ENCODE assay signal across 1 cellular context in genomic region chr7:103113164-103113563, GRCh38.
TF ChIP-seq lines count a peak whose summit lies in the region.

No MANE protein-coding gene starts in this region.

TF ChIP-seq in GM23338, 12 proteins besides CTCF, POLR2A, EP300 and RAD21 (continued from another document):
- TF ChIP-seq, protein P1, sequence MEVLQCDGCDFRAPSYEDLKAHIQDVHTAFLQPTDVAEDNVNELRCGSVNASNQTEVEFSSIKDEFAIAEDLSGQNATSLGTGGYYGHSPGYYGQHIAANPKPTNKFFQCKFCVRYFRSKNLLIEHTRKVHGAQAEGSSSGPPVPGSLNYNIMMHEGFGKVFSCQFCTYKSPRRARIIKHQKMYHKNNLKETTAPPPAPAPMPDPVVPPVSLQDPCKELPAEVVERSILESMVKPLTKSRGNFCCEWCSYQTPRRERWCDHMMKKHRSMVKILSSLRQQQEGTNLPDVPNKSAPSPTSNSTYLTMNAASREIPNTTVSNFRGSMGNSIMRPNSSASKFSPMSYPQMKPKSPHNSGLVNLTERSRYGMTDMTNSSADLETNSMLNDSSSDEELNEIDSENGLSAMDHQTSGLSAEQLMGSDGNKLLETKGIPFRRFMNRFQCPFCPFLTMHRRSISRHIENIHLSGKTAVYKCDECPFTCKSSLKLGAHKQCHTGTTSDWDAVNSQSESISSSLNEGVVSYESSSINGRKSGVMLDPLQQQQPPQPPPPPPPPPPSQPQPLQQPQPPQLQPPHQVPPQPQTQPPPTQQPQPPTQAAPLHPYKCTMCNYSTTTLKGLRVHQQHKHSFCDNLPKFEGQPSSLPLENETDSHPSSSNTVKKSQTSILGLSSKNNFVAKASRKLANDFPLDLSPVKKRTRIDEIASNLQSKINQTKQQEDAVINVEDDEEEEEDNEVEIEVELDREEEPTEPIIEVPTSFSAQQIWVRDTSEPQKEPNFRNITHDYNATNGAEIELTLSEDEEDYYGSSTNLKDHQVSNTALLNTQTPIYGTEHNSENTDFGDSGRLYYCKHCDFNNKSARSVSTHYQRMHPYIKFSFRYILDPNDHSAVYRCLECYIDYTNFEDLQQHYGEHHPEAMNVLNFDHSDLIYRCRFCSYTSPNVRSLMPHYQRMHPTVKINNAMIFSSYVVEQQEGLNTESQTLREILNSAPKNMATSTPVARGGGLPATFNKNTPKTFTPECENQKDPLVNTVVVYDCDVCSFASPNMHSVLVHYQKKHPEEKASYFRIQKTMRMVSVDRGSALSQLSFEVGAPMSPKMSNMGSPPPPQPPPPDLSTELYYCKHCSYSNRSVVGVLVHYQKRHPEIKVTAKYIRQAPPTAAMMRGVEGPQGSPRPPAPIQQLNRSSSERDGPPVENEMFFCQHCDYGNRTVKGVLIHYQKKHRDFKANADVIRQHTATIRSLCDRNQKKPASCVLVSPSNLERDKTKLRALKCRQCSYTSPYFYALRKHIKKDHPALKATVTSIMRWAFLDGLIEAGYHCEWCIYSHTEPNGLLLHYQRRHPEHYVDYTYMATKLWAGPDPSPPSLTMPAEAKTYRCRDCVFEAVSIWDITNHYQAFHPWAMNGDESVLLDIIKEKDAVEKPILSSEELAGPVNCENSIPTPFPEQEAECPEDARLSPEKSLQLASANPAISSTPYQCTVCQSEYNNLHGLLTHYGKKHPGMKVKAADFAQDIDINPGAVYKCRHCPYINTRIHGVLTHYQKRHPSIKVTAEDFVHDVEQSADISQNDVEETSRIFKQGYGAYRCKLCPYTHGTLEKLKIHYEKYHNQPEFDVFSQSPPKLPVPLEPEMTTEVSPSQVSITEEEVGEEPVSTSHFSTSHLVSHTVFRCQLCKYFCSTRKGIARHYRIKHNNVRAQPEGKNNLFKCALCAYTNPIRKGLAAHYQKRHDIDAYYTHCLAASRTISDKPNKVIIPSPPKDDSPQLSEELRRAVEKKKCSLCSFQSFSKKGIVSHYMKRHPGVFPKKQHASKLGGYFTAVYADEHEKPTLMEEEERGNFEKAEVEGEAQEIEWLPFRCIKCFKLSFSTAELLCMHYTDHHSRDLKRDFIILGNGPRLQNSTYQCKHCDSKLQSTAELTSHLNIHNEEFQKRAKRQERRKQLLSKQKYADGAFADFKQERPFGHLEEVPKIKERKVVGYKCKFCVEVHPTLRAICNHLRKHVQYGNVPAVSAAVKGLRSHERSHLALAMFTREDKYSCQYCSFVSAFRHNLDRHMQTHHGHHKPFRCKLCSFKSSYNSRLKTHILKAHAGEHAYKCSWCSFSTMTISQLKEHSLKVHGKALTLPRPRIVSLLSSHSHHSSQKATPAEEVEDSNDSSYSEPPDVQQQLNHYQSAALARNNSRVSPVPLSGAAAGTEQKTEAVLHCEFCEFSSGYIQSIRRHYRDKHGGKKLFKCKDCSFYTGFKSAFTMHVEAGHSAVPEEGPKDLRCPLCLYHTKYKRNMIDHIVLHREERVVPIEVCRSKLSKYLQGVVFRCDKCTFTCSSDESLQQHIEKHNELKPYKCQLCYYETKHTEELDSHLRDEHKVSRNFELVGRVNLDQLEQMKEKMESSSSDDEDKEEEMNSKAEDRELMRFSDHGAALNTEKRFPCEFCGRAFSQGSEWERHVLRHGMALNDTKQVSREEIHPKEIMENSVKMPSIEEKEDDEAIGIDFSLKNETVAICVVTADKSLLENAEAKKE (CRISPR knock-in tag; IDR thresholded peaks at IDR 0.05) = no peak
- TF ChIP-seq ZNF114 (CRISPR knock-in tag; IDR thresholded peaks at IDR 0.05) = no peak
